Comparison of ENCODE assay signal across 2 cellular contexts in genomic region chr19:51754770-51755169, GRCh38.
TF ChIP-seq lines count a peak whose summit lies in the region.

No MANE protein-coding gene starts in this region.

TF ChIP-seq in liver, 16 proteins besides CTCF, POLR2A, EP300 and RAD21:
- TF ChIP-seq JUND (IDR thresholded peaks at IDR 0.05) (no peak), YY1 (IDR thresholded peaks at IDR 0.05) (no peak), TAF1 (conservative IDR thresholded peaks at IDR 0.05) (no peak), HNF4G (IDR thresholded peaks at IDR 0.05) (no peak), EGR1 (IDR thresholded peaks at IDR 0.05; ENCODE audit: low read depth in 2 of 2) (no peak), FOXA2 (IDR thresholded peaks at IDR 0.05) (no peak), NR2F2 (IDR thresholded peaks at IDR 0.05) (no peak), RXRA (IDR thresholded peaks at IDR 0.05) (no peak), GABPA (IDR thresholded peaks at IDR 0.05 in 1 of 2, conservative IDR thresholded peaks at IDR 0.05 in 1 of 2) (no peak), HNF4A (conservative IDR thresholded peaks at IDR 0.05) (no peak), SP1 (IDR thresholded peaks at IDR 0.05) (no peak), FOXA1 (IDR thresholded peaks at IDR 0.05) (no peak)
- TF ChIP-seq, protein P1, sequence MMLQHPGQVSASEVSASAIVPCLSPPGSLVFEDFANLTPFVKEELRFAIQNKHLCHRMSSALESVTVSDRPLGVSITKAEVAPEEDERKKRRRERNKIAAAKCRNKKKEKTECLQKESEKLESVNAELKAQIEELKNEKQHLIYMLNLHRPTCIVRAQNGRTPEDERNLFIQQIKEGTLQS (IDR thresholded peaks at IDR 0.05): no peak
- TF ChIP-seq, protein P2, sequence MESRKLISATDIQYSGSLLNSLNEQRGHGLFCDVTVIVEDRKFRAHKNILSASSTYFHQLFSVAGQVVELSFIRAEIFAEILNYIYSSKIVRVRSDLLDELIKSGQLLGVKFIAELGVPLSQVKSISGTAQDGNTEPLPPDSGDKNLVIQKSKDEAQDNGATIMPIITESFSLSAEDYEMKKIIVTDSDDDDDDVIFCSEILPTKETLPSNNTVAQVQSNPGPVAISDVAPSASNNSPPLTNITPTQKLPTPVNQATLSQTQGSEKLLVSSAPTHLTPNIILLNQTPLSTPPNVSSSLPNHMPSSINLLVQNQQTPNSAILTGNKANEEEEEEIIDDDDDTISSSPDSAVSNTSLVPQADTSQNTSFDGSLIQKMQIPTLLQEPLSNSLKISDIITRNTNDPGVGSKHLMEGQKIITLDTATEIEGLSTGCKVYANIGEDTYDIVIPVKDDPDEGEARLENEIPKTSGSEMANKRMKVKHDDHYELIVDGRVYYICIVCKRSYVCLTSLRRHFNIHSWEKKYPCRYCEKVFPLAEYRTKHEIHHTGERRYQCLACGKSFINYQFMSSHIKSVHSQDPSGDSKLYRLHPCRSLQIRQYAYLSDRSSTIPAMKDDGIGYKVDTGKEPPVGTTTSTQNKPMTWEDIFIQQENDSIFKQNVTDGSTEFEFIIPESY (IDR thresholded peaks at IDR 0.05): no peak
- TF ChIP-seq, protein P3, sequence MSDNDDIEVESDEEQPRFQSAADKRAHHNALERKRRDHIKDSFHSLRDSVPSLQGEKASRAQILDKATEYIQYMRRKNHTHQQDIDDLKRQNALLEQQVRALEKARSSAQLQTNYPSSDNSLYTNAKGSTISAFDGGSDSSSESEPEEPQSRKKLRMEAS (IDR thresholded peaks at IDR 0.05): no peak
- TF ChIP-seq, protein P4, sequence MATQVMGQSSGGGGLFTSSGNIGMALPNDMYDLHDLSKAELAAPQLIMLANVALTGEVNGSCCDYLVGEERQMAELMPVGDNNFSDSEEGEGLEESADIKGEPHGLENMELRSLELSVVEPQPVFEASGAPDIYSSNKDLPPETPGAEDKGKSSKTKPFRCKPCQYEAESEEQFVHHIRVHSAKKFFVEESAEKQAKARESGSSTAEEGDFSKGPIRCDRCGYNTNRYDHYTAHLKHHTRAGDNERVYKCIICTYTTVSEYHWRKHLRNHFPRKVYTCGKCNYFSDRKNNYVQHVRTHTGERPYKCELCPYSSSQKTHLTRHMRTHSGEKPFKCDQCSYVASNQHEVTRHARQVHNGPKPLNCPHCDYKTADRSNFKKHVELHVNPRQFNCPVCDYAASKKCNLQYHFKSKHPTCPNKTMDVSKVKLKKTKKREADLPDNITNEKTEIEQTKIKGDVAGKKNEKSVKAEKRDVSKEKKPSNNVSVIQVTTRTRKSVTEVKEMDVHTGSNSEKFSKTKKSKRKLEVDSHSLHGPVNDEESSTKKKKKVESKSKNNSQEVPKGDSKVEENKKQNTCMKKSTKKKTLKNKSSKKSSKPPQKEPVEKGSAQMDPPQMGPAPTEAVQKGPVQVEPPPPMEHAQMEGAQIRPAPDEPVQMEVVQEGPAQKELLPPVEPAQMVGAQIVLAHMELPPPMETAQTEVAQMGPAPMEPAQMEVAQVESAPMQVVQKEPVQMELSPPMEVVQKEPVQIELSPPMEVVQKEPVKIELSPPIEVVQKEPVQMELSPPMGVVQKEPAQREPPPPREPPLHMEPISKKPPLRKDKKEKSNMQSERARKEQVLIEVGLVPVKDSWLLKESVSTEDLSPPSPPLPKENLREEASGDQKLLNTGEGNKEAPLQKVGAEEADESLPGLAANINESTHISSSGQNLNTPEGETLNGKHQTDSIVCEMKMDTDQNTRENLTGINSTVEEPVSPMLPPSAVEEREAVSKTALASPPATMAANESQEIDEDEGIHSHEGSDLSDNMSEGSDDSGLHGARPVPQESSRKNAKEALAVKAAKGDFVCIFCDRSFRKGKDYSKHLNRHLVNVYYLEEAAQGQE (IDR thresholded peaks at IDR 0.05): no peak

TF ChIP-seq in HepG2, 621 proteins besides CTCF, POLR2A, EP300 and RAD21:
- TF ChIP-seq, protein P5, sequence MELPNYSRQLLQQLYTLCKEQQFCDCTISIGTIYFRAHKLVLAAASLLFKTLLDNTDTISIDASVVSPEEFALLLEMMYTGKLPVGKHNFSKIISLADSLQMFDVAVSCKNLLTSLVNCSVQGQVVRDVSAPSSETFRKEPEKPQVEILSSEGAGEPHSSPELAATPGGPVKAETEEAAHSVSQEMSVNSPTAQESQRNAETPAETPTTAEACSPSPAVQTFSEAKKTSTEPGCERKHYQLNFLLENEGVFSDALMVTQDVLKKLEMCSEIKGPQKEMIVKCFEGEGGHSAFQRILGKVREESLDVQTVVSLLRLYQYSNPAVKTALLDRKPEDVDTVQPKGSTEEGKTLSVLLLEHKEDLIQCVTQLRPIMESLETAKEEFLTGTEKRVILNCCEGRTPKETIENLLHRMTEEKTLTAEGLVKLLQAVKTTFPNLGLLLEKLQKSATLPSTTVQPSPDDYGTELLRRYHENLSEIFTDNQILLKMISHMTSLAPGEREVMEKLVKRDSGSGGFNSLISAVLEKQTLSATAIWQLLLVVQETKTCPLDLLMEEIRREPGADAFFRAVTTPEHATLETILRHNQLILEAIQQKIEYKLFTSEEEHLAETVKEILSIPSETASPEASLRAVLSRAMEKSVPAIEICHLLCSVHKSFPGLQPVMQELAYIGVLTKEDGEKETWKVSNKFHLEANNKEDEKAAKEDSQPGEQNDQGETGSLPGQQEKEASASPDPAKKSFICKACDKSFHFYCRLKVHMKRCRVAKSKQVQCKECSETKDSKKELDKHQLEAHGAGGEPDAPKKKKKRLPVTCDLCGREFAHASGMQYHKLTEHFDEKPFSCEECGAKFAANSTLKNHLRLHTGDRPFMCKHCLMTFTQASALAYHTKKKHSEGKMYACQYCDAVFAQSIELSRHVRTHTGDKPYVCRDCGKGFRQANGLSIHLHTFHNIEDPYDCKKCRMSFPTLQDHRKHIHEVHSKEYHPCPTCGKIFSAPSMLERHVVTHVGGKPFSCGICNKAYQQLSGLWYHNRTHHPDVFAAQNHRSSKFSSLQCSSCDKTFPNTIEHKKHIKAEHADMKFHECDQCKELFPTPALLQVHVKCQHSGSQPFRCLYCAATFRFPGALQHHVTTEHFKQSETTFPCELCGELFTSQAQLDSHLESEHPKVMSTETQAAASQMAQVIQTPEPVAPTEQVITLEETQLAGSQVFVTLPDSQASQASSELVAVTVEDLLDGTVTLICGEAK (IDR thresholded peaks at IDR 0.05): no peak
- TF ChIP-seq, protein P5 (CRISPR knock-in tag; IDR thresholded peaks at IDR 0.05): no peak
- TF ChIP-seq ZIK1 (CRISPR knock-in tag; IDR thresholded peaks at IDR 0.05; ENCODE audit: borderline replicate concordance, low read depth) (no peak), DBP (CRISPR knock-in tag; IDR thresholded peaks at IDR 0.05; ENCODE audit: not compliant biosample characterization) (no peak), ZNF446 (CRISPR knock-in tag; IDR thresholded peaks at IDR 0.05) (no peak), IRX3 (CRISPR knock-in tag; IDR thresholded peaks at IDR 0.05; ENCODE audit: borderline replicate concordance, low read depth) (no peak)
- TF ChIP-seq, protein P6, sequence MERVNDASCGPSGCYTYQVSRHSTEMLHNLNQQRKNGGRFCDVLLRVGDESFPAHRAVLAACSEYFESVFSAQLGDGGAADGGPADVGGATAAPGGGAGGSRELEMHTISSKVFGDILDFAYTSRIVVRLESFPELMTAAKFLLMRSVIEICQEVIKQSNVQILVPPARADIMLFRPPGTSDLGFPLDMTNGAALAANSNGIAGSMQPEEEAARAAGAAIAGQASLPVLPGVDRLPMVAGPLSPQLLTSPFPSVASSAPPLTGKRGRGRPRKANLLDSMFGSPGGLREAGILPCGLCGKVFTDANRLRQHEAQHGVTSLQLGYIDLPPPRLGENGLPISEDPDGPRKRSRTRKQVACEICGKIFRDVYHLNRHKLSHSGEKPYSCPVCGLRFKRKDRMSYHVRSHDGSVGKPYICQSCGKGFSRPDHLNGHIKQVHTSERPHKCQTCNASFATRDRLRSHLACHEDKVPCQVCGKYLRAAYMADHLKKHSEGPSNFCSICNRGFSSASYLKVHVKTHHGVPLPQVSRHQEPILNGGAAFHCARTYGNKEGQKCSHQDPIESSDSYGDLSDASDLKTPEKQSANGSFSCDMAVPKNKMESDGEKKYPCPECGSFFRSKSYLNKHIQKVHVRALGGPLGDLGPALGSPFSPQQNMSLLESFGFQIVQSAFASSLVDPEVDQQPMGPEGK (CRISPR knock-in tag; IDR thresholded peaks at IDR 0.05): no peak
